11 cellular contexts compared by ENCODE assay signal in the genomic region with DNA sequence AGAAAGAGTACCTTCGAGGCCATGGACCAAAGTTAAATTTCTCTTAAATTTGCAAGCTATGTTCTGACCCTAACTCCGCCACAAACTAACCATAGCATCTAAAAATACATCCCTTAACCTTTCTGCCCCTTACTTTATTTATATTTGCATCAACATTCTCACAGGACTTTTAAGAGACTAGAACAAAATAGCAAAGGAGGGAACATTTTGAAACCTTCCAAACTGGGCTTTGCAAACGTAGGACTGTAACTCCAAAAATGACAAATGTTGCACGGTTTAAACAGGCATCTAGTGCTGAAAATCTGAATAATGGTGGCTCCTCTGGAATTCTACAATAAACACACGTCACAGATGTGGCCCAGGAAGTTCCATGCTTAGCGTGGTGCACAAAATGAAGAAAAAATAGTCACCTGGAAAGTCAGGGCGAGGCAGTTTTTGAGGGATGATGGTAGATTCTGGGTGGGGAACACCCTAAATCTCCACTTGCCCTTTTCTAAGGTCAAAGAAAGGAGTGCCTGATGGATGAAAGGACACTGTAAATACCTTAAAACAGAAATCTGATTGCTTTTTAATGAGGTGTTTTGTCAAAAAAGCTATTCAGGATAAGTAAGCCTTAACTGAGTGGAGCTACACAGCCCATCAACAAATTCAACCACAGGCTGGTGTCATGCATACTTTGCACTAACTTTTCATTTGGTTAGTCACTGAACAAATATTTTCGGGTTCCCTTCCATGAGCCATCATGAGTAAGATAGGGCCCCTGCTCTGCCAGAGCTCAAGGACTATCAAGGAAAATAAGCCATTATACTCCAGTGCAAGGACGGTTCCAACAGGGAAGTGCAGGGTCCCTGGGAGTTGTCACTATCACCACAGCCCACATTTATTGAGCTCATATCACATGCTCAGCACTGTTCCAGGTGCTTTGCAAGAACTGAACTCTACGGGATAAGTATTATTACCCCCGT. TPM values are rescaled to one million over a fixed set of nuclear protein-coding genes. Genes with fewer than 3 reads are reported as not detected.
DNase-seq lines count a peak whose midpoint lies in the region; ATAC-seq, FAIRE-seq and TF ChIP-seq lines count a peak whose summit lies in the region.
"Had no signal": no experiment of that assay in that cellular context is flagged by ENCODE, and none has a peak within 500 bp of the region (broad histone marks: within the 10 kb centered on the region; RNA-seq: fewer than 3 reads in every experiment).

No MANE protein-coding gene starts in this region.

- no peak for FAIRE-seq in HTR-8/SVneo (lab: Jason Lieb, UNC)
- no peak for FAIRE-seq in bronchial epithelial cell (lab: Jason Lieb, UNC)
- FAIRE-seq: colon had no signal

- H3K27me3 ChIP-seq in bronchial epithelial cell (ENCODE audit: control insufficient read depth, insufficient read depth, low read length): no peaks in the 10 kb centered on the region
- H3K27me3 ChIP-seq in layer of hippocampus (ENCODE audit: control insufficient read depth, insufficient read depth, low read length): no peaks in the 10 kb centered on the region

- H3K36me3 ChIP-seq in bronchial epithelial cell (ENCODE audit: control insufficient read depth, insufficient read depth, low read length): no peaks in the 10 kb centered on the region

- H3K4me1 Mint-ChIP-seq in activated CD8-positive, alpha-beta T cell treated with anti-CD3 and anti-CD28 coated beads for 36 hours (ENCODE audit: low read depth): peaks cover 76% of the 10 kb centered on the region

- H3K27ac ChIP-seq in layer of hippocampus (ENCODE audit: low read depth, low read length): peak overlapping the region; percentile 8
- H3K27ac ChIP-seq: parathyroid adenoma had no signal

- CTCF ChIA-PET in activated CD8-positive, alpha-beta T cell treated with anti-CD3 and anti-CD28 coated beads for 36 hours (lab: Charles Lee): no interaction called here

- no peak overlapping the region for H3K27ac Mint-ChIP-seq in activated CD8-positive, alpha-beta T cell treated with anti-CD3 and anti-CD28 coated beads for 36 hours
- H3K27ac Mint-ChIP-seq: T-helper 1 cell treated with Interleukin-12 subunit alpha and Interleukin-12 subunit beta and Interleukin-4 antibody, amounts not matched to agents 30 μg/mL and 1 μg/mL, for 36 hours had no signal

- no peak for TF ChIP-seq CTCF in bronchial epithelial cell (IDR thresholded peaks at IDR 0.05; ENCODE audit: insufficient read depth, low read length, severe bottlenecking)
- no peak for TF ChIP-seq CTCF in activated CD8-positive, alpha-beta T cell treated with anti-CD3 and anti-CD28 coated beads for 36 hours (IDR thresholded peaks at IDR 0.05)

- ATAC-seq in GM21381 (IDR thresholded peaks at IDR 0.05; ENCODE audit: unreplicated experiment): no peak
- ATAC-seq in HG03521 (IDR thresholded peaks at IDR 0.05; ENCODE audit: unreplicated experiment): no peak
- no peak for ATAC-seq in activated CD8-positive, alpha-beta T cell treated with anti-CD3 and anti-CD28 coated beads for 36 hours

- no peaks in the 10 kb centered on the region for H3K9me3 Mint-ChIP-seq in activated CD8-positive, alpha-beta T cell treated with anti-CD3 and anti-CD28 coated beads for 36 hours
- H3K9me3 Mint-ChIP-seq: T-helper 1 cell treated with Interleukin-12 subunit alpha and Interleukin-12 subunit beta and Interleukin-4 antibody, amounts not matched to agents 30 μg/mL and 1 μg/mL, for 36 hours had no signal

- DNase-seq in 8988T: peak; percentile 29
- DNase-seq in HTR-8/SVneo (ENCODE audit: insufficient read length, low spot score): peak; percentile 67
- peak; percentile 93 for DNase-seq in bronchial epithelial cell (ENCODE audit: low read depth)
- DNase-seq in NCI-H2196 treated with DMSO at 0.1 percent for 48 hours (lab: John Stamatoyannopoulos, UW; ENCODE audit: unreplicated experiment): no peak
- no peak for DNase-seq in activated CD8-positive, alpha-beta T cell treated with anti-CD3 and anti-CD28 coated beads for 36 hours

- no peaks in the 10 kb centered on the region for H3K27me3 Mint-ChIP-seq in activated CD8-positive, alpha-beta T cell treated with anti-CD3 and anti-CD28 coated beads for 36 hours

- no peak overlapping the region for H3K4me3 ChIP-seq in bronchial epithelial cell (ENCODE audit: low read depth, low read length)

- peaks cover 6% of the 10 kb centered on the region for H3K36me3 Mint-ChIP-seq in activated CD8-positive, alpha-beta T cell treated with anti-CD3 and anti-CD28 coated beads for 36 hours (ENCODE audit: low read depth)

- POLR2A ChIA-PET in activated CD8-positive, alpha-beta T cell treated with anti-CD3 and anti-CD28 coated beads for 36 hours (lab: Charles Lee): no interaction called here

- intact Hi-C loops in activated CD8-positive, alpha-beta T cell treated with anti-CD3 and anti-CD28 coated beads for 36 hours (cut with micrococcal nuclease): no loop called here

- H3K4me3 Mint-ChIP-seq in activated CD8-positive, alpha-beta T cell treated with anti-CD3 and anti-CD28 coated beads for 36 hours: no peak overlapping the region
- H3K4me3 Mint-ChIP-seq: T-helper 1 cell treated with Interleukin-12 subunit alpha and Interleukin-12 subunit beta and Interleukin-4 antibody, amounts not matched to agents 30 μg/mL and 1 μg/mL, for 36 hours had no signal

RNA-seq across cellular contexts. Expression of a gene that starts 21.2 kb away (rescaled TPM):
- total RNA-seq in bronchial epithelial cell: 3.7 and 8.1 TPM in 2 replicates
- 10 to 100 TPM; 69.6 to 75.9 TPM for total RNA-seq in activated CD8-positive, alpha-beta T cell treated with anti-CD3 and anti-CD28 coated beads for 36 hours

Comparison
In these comparisons a context has a peak if more than half of its experiments do, and no peak if none do; other contexts are left out.
1. DNase-seq: peak in 8988T (single experiment), HTR-8/SVneo (single experiment) and bronchial epithelial cell (single experiment); none in NCI-H2196 treated with DMSO at 0.1 percent for 48 hours (single experiment) and activated CD8-positive, alpha-beta T cell treated with anti-CD3 and anti-CD28 coated beads for 36 hours (single experiment).